9 cellular contexts compared by ENCODE assay signal in the genomic region with DNA sequence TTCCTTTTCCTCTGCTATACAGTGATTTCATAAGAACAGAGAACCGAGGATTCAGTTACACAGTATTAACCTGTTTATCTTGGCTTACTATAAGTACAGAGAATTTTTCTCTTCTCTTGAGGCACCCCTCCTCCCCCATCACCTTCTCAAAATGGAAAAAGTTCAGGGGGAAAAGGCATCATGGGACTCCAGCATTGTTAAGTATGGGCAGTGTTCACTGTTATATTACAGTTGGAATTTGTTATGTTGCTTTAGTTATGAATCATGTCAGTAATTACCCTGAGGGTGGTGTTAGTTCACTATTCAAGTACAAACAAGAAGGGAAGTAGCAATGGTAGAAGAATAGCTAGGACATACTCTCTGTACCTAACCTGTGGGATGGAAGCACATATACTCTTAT. TPM values are rescaled to one million over a fixed set of nuclear protein-coding genes. Genes with fewer than 3 reads are reported as not detected.
A peak's percentile ranks its signal among the peaks of the same experiment; 100 is the strongest.
DNase-seq lines count a peak whose midpoint lies in the region; ATAC-seq, FAIRE-seq and TF ChIP-seq lines count a peak whose summit lies in the region.
"Had no signal": no experiment of that assay in that cellular context is flagged by ENCODE, and none has a peak within 500 bp of the region (broad histone marks: within the 10 kb centered on the region; RNA-seq: fewer than 3 reads in every experiment).

No MANE protein-coding gene starts in this region.

- in situ Hi-C loops in SK-MEL-5 (cut with HindIII; ENCODE audit: low pct_unique_long_range_greater_than_20kb, low sequenced_read_pairs), result no loop called here

- no peak for TF ChIP-seq POLR2A in sigmoid colon (IDR thresholded peaks at IDR 0.05)

- no peaks in the 10 kb centered on the region for H3K9me3 ChIP-seq in sigmoid colon

- 22 to 43% methylated on average over 1 of the region's 1 CpG for WGBS in sigmoid colon, 2 donors

- TF ChIP-seq CTCF in fibroblast of the aortic adventitia (IDR thresholded peaks at IDR 0.05; ENCODE audit: insufficient read depth, low read length) (no peak), sigmoid colon (IDR thresholded peaks at IDR 0.05) (no peak)

- no peak overlapping the region for H3K4me3 ChIP-seq in fibroblast of the aortic adventitia (ENCODE audit: low read depth, low read length)
- H3K4me3 ChIP-seq in sigmoid colon, result no peak overlapping the region

- peak overlapping the region; percentile 1 to 69 (median 48) for H3K27ac ChIP-seq in sigmoid colon

- no peaks in the 10 kb centered on the region for H3K36me3 ChIP-seq in sigmoid colon

- peaks cover 0 to 44% (median 26%) of the 10 kb centered on the region in 4 donors for H3K4me1 ChIP-seq in sigmoid colon

- DNase-seq in AG20443 (ENCODE audit: low spot score) (peak; percentile 34), SK-MEL-5 (ENCODE audit: low read depth, low spot score) (peak; percentile 79), fibroblast of the aortic adventitia (ENCODE audit: low read depth) (peak; percentile 82), sigmoid colon (no peak), NCI-H510A (lab: John Stamatoyannopoulos, UW) (no peak), activated gamma-delta T cell (lab: John Stamatoyannopoulos, UW) (no peak), frontal cortex (ENCODE audit: low spot score in 2 of 2) (no peak)

- intact Hi-C loops in sigmoid colon (cut with DNase I), result no loop called here

- no peaks in the 10 kb centered on the region for H3K27me3 ChIP-seq in sigmoid colon

- ATAC-seq in GM21737 (IDR thresholded peaks at IDR 0.05; ENCODE audit: unreplicated experiment), result peak; percentile 44

- TF ChIP-seq EP300 in sigmoid colon (IDR thresholded peaks at IDR 0.05), result no peak

- no peak for FAIRE-seq in frontal cortex (lab: Jason Lieb, UNC)
- FAIRE-seq: colon had no signal

RNA-seq across cellular contexts. Expression of a gene that starts 12.1 kb away (rescaled TPM):
- total RNA-seq in SK-MEL-5 (2014; rRNA removed; shearing (Covaris generic)), result 31.0 and 32.2 TPM in 2 replicates
- 13.0 and 16.4 TPM in 2 replicates for polyA plus RNA-seq in SK-MEL-5 (2015; cell fraction: cytosol; rRNA removed)
- polyA plus RNA-seq in SK-MEL-5 (2015; cell fraction: nucleus; rRNA removed), result 147 and 156 TPM in 2 replicates
- total RNA-seq in fibroblast of the aortic adventitia (ENCODE audit: low replicate concordance) (0.90 and 11.2 TPM in 2 replicates), sigmoid colon (10 to 100 TPM; 11.5 to 24.2 (median 15.0) TPM), frontal cortex (7.3 TPM)
- polyA plus RNA-seq in sigmoid colon, result 10 to 100 TPM; 11.4 to 16.2 (median 15.0) TPM

Comparison
In these comparisons a context has a peak if more than half of its experiments do, and no peak if none do; other contexts are left out.
1. DNase-seq: peak in AG20443 (single experiment), SK-MEL-5 (single experiment) and fibroblast of the aortic adventitia (single experiment); none in sigmoid colon (single experiment), NCI-H510A (single experiment), activated gamma-delta T cell (single experiment) and frontal cortex (0 of 2).